In genomic region chr1:151593651-151594625, GRCh38 we compare ENCODE assay signal across 8 cellular contexts. TPM values are rescaled to one million over a fixed set of nuclear protein-coding genes. Genes with fewer than 3 reads are reported as not detected.
DNase-seq lines count a peak whose midpoint lies in the region; ATAC-seq and TF ChIP-seq lines count a peak whose summit lies in the region.

No MANE protein-coding gene starts in this region.

- TF ChIP-seq CTCF in GM12801 (IDR thresholded peaks at IDR 0.05; ENCODE audit: extremely low read depth, insufficient read length) (peak; percentile 20), LNCaP clone FGC (IDR thresholded peaks at IDR 0.05; ENCODE audit: control insufficient read depth, extremely low read depth, insufficient read depth) (peak; percentile 91)

- intact Hi-C loops in Right ventricle myocardium inferior (cut with DNase I), result loop anchor here (2.0 to 10.0 kb wide), 2 partner anchors 141 to 241 kb away; partner anchors contain the start of genes C2CD4D and RORC

- ATAC-seq in Right ventricle myocardium inferior, result peak; percentile 48
- ATAC-seq in GM19324 (IDR thresholded peaks at IDR 0.05; ENCODE audit: low FRiP score, unreplicated experiment), result no peak

- no peaks in the 10 kb centered on the region for H3K4me1 ChIP-seq in SJSA1 (replicated peaks)

- no peak overlapping the region for H3K4me3 ChIP-seq in LNCaP clone FGC (ENCODE audit: low read depth, low read length)
- no peak overlapping the region for H3K4me3 ChIP-seq in SJSA1

- no peaks in the 10 kb centered on the region for H3K27me3 ChIP-seq in SJSA1 (replicated peaks)

- DNase-seq in LNCaP clone FGC (ENCODE audit: low read depth) (peak; percentile 66), SJSA1 (ENCODE audit: low read depth in 1 of 2, low spot score in 2 of 2) (peak; percentile 44 to 67), Right ventricle myocardium inferior (ENCODE audit: missing footprints) (peak; percentile 91), pons (ENCODE audit: low spot score) (peak; percentile 46), ureter (ENCODE audit: low spot score) (peak; percentile 78)
- DNase-seq in activated naive CD4-positive, alpha-beta T cell treated with Interleukin-2 at 50 U/mL for 16 hours, result peak; percentile 85

- H3K27ac ChIP-seq in SJSA1, result no peak overlapping the region

- no peaks in the 10 kb centered on the region for H3K36me3 ChIP-seq in SJSA1

- H3K9me3 ChIP-seq in SJSA1 (replicated peaks), result no peaks in the 10 kb centered on the region

RNA-seq across cellular contexts. Expression of gene SNX27, which starts 17.9 kb away (rescaled TPM):
- 18.4 and 28.5 TPM in 2 replicates for total RNA-seq in SJSA1 (2014; rRNA removed; shearing (Covaris generic))
- total RNA-seq in Right ventricle myocardium inferior (30.6 TPM), ureter (48.9 TPM)

RNA-seq across cellular contexts. Expression of gene TUFT1, which starts 53.8 kb away (rescaled TPM):
- 36.9 and 46.0 TPM in 2 replicates for total RNA-seq in SJSA1 (2014; rRNA removed; shearing (Covaris generic))
- total RNA-seq in Right ventricle myocardium inferior, result 3.5 TPM
- total RNA-seq in ureter, result 29.5 TPM
